Comparison of ENCODE assay signal across 8 cellular contexts in genomic region chr10:92848037-92848440, GRCh38. TPM values are rescaled to one million over a fixed set of nuclear protein-coding genes. Genes with fewer than 3 reads are reported as not detected.
DNase-seq lines count a peak whose midpoint lies in the region; ATAC-seq and TF ChIP-seq lines count a peak whose summit lies in the region.

No MANE protein-coding gene starts in this region.

- peak overlapping the region; percentile 85 for H3K27ac ChIP-seq in KOPT-K1 (ENCODE audit: low read depth, low read length, poor library complexity, severe bottlenecking)
- peak overlapping the region in 49 of 59 donors; percentile 36 to 96 (median 85) for H3K27ac ChIP-seq in dorsolateral prefrontal cortex

- H3K9me3 ChIP-seq in KOPT-K1 (ENCODE audit: insufficient read depth, low read length, poor library complexity, severe bottlenecking) (peaks cover 5% of the 10 kb centered on the region), neuron (ENCODE audit: low read length) (no peaks in the 10 kb centered on the region)

- peaks cover 12% of the 10 kb centered on the region for H3K4me1 ChIP-seq in neuron (ENCODE audit: insufficient read depth, low read length)

- TF ChIP-seq CTCF in GM12865 (IDR thresholded peaks at IDR 0.05; ENCODE audit: insufficient read depth, low read depth, low read length, missing control alignments) (no peak), dorsolateral prefrontal cortex (IDR thresholded peaks at IDR 0.05 in 54 of 56, conservative IDR thresholded peaks at IDR 0.05 in 2 of 56; ENCODE audit: low read depth in 1 of 56, partially characterized antibody in 56 of 56) (peak in 4 of 56 donors; percentile 5 to 11 (median 6))

- H3K36me3 ChIP-seq in KOPT-K1 (ENCODE audit: insufficient read depth, low read length) (no peaks in the 10 kb centered on the region), neuron (ENCODE audit: insufficient read depth, low read length) (peaks cover 2% of the 10 kb centered on the region)

- H3K27me3 ChIP-seq in dorsolateral prefrontal cortex = no peaks in the 10 kb centered on the region
- H3K27me3 ChIP-seq in neuron (ENCODE audit: insufficient read depth, low read length) = no peaks in the 10 kb centered on the region

- H2AFZ ChIP-seq in neuron (ENCODE audit: low read depth, low read length) = peak overlapping the region; percentile 90

- intact Hi-C loops in dorsolateral prefrontal cortex (cut with DNase I) = loop anchor here (5.0 to 10.0 kb wide), 4 partner anchors 34 to 273 kb away; partner anchors contain the start of genes KIF11 (in 2 of the 2) and IDE (in 1 of the 2)

- no peak for ATAC-seq in HG03469 (IDR thresholded peaks at IDR 0.05; ENCODE audit: unreplicated experiment)
- no peak for ATAC-seq in HG02798 (IDR thresholded peaks at IDR 0.05; ENCODE audit: poor library complexity, unreplicated experiment)
- no peak for ATAC-seq in HG03571 (IDR thresholded peaks at IDR 0.05; ENCODE audit: unreplicated experiment)
- ATAC-seq in GM21423 (IDR thresholded peaks at IDR 0.05; ENCODE audit: unreplicated experiment) = no peak

- DNase-seq in GM12865 (ENCODE audit: low read depth) (no peak), dorsolateral prefrontal cortex (peak in 3 of 10 donors; percentile 31 to 69 (median 51))

- peak overlapping the region; percentile 47 for H3K4me3 ChIP-seq in GM12865 (ENCODE audit: low read depth, low read length)
- H3K4me3 ChIP-seq in dorsolateral prefrontal cortex = peak overlapping the region; percentile 61 to 100 (median 96)
- H3K4me3 ChIP-seq in neuron (ENCODE audit: low read length) = peak overlapping the region; percentile 88

RNA-seq across cellular contexts. Expression of gene EXOC6, which starts 0.3 kb away (rescaled TPM):
- 10 to 100 TPM; 14.7 to 38.5 (median 27.0) TPM for total RNA-seq in dorsolateral prefrontal cortex
